ENCODE assay signal across 1 cellular context in the genomic region with DNA sequence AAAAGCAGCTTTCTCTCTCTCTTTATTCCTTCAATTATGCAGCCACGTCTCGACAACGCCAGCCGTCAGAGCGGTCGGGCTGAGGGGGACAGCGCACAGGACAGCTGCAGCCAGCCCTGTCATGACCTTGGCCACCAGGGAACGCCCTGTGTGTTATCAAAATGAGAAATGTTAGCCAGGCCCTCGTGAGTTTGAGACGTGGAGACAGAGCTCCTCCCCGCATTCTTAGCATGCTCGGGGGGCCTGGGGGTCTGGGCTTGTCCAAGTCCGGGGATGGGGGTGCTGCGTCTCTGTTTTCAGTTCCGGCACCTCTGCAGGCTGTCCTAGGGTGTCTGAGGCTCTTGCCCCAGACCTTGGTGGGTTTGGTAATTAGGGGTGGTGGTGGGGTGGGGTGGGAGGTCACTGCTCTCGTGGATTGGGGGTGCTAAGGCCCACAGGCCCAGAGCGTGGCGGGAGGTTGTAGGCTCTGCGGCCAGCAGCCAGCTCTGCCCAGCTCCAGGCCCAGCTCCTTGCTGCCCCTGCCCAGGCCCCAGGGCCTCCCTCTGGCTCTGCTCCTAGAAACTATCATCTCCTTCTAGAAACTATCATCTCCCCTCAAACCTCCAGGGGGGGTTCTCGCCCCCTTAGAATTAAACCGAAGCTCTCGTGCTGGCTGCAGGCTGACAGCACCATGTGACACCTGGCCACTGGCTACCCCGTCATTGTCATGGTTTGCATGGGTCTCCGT.
TF ChIP-seq lines count a peak whose summit lies in the region.

No MANE protein-coding gene starts in this region.

TF ChIP-seq in K562, 482 proteins besides CTCF, POLR2A, EP300 and RAD21 (continued from another document):
- TF ChIP-seq MBD2 (IDR thresholded peaks at IDR 0.05; ENCODE audit: borderline replicate concordance, low read depth), result no peak
- TF ChIP-seq ZNF239 (CRISPR knock-in tag; IDR thresholded peaks at IDR 0.05), result peak; percentile 73; the same call in 1 of the 2 replicates
